ENCODE assay signal across 15 cellular contexts in the genomic region with DNA sequence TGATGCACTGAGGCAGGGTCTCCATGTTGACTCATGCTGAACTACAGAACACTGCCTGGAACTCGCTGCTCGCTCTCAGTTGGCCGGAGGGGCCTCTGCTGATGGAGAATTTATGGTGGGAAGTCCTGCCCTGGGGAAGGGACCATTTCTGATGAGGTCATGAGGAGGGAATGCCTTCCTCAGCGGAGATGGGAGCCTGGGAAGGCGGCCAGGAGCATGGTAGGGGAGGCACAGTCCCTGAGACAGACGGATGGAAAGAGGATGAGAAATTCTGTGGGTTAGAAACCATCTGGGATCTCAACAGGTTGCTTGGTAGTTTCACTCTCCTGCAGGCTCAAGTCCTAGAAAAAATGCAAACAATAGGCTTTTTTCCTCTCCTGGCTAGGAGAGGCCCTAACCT. TPM values are rescaled to one million over a fixed set of nuclear protein-coding genes. Genes with fewer than 3 reads are reported as not detected.
A peak's percentile ranks its signal among the peaks of the same experiment; 100 is the strongest.
DNase-seq lines count a peak whose midpoint lies in the region; FAIRE-seq and TF ChIP-seq lines count a peak whose summit lies in the region.
"Had no signal": no experiment of that assay in that cellular context is flagged by ENCODE, and none has a peak within 500 bp of the region (broad histone marks: within the 10 kb centered on the region; RNA-seq: fewer than 3 reads in every experiment).

No MANE protein-coding gene starts in this region.

- H3K9me3 ChIP-seq in SK-N-SH (no peaks in the 10 kb centered on the region), smooth muscle cell (replicated peaks; ENCODE audit: low read depth) (no peaks in the 10 kb centered on the region), PC-9 (ENCODE audit: insufficient read depth, low read depth) (no peaks in the 10 kb centered on the region), esophagus muscularis mucosa (no peaks in the 10 kb centered on the region)
- H3K9me3 ChIP-seq: SJSA1 had no signal

- POLR2A ChIA-PET in SK-N-SH (lab: Yijun Ruan, JAX) = no interaction called here
- POLR2A ChIA-PET in PC-9 (lab: Charles Lee; ENCODE audit: unreplicated experiment) = no interaction called here

- H3K4me2 ChIP-seq in SK-N-SH (peak overlapping the region; percentile 40), smooth muscle cell (peak overlapping the region; percentile 13), PC-9 (no peak overlapping the region)

- WGBS in SK-N-SH (ENCODE audit: low lambda C conversion rate) = 36% methylated on average over 6 of the region's 6 CpGs
- 9% methylated on average over 6 of the region's 6 CpGs for WGBS in smooth muscle cell (ENCODE audit: low lambda C conversion rate)
- 46% methylated on average over 6 of the region's 6 CpGs for WGBS in esophagus muscularis mucosa

- TF ChIP-seq RAD21 in SK-N-SH (IDR thresholded peaks at IDR 0.05; ENCODE audit: low read length) = no peak

- H3K4me1 ChIP-seq in SK-N-SH (ENCODE audit: control insufficient read depth in 1 of 2, insufficient read depth in 2 of 2, low read depth in 1 of 2, low read length in 1 of 2) (peaks cover 12 to 13% of the 10 kb centered on the region in 2 experiments), smooth muscle cell (ENCODE audit: low read depth) (peaks cover 10% of the 10 kb centered on the region), PC-9 (replicated peaks; ENCODE audit: insufficient read depth) (no peaks in the 10 kb centered on the region), esophagus muscularis mucosa (peaks cover 0 to 32% (median 14%) of the 10 kb centered on the region in 4 donors)
- H3K4me1 ChIP-seq: SJSA1 had no signal

- no peak overlapping the region for H3K4me3 Mint-ChIP-seq in T-helper 2 cell treated with Interferon-gamma antibody and Interleukin-4, amounts not matched to agents 5 μg/mL and 100 μg/mL, for 36 hours

- TF ChIP-seq POLR2A in esophagus muscularis mucosa (IDR thresholded peaks at IDR 0.05; ENCODE audit: low read depth) = no peak

- H2AFZ ChIP-seq in SK-N-SH (ENCODE audit: low read depth) (no peak overlapping the region), smooth muscle cell (ENCODE audit: low read depth) (peak overlapping the region; percentile 18), PC-9 (no peak overlapping the region)

- no peaks in the 10 kb centered on the region for H3K9me2 ChIP-seq in SK-N-SH
- H3K9me2 ChIP-seq in PC-9 (ENCODE audit: insufficient read depth) = no peaks in the 10 kb centered on the region

- TF ChIP-seq EP300 in SK-N-SH (IDR thresholded peaks at IDR 0.05; ENCODE audit: borderline replicate concordance in 1 of 2, low read depth in 1 of 2, low read length in 1 of 2) (peak in 1 of 2 experiments; percentile 85; a peak in 2 of 4 replicates), esophagus muscularis mucosa (IDR thresholded peaks at IDR 0.05) (no peak)

- H3K9ac ChIP-seq in SK-N-SH = no peak overlapping the region; the same call in 1 of the 2 replicates
- H3K9ac ChIP-seq in smooth muscle cell (ENCODE audit: low read depth) = no peak overlapping the region

- H3K4me1 Mint-ChIP-seq in T-helper 2 cell treated with Interferon-gamma antibody and Interleukin-4, amounts not matched to agents 5 μg/mL and 100 μg/mL, for 36 hours (ENCODE audit: low read depth) = no peaks in the 10 kb centered on the region

- peaks cover 25% of the 10 kb centered on the region for H3F3A ChIP-seq in SK-N-SH (replicated peaks; ENCODE audit: insufficient read depth)
- no peaks in the 10 kb centered on the region for H3F3A ChIP-seq in smooth muscle cell (ENCODE audit: low read depth)
- H3F3A ChIP-seq in PC-9 (ENCODE audit: insufficient read depth, low read depth) = no peaks in the 10 kb centered on the region

- no peaks in the 10 kb centered on the region for H3K36me3 Mint-ChIP-seq in T-helper 2 cell treated with Interferon-gamma antibody and Interleukin-4, amounts not matched to agents 5 μg/mL and 100 μg/mL, for 36 hours (ENCODE audit: low read depth)

- H3K4me3 ChIP-seq in SK-N-SH (ENCODE audit: low read depth in 2 of 2, low read length in 1 of 2) = no peak overlapping the region
- no peak overlapping the region for H3K4me3 ChIP-seq in fibroblast of villous mesenchyme (ENCODE audit: low read depth, low read length)
- no peak overlapping the region for H3K4me3 ChIP-seq in smooth muscle cell
- no peak overlapping the region for H3K4me3 ChIP-seq in PC-9
- H3K4me3 ChIP-seq in esophagus muscularis mucosa = no peak overlapping the region
- H3K4me3 ChIP-seq: SJSA1 had no signal

- H4K20me1 ChIP-seq in SK-N-SH (ENCODE audit: insufficient read depth) = no peaks in the 10 kb centered on the region
- no peaks in the 10 kb centered on the region for H4K20me1 ChIP-seq in smooth muscle cell (ENCODE audit: low read depth)
- H4K20me1 ChIP-seq in PC-9 (ENCODE audit: insufficient read depth) = no peaks in the 10 kb centered on the region

- no peak for DNase-seq in SK-N-SH
- DNase-seq in fibroblast of villous mesenchyme (ENCODE audit: low read depth) = peak; percentile 45
- no peak for DNase-seq in smooth muscle cell (lab: John Stamatoyannopoulos, UW; ENCODE audit: unreplicated experiment)
- no peak for DNase-seq in amniotic stem cell (lab: John Stamatoyannopoulos, UW)
- no peak for DNase-seq in T-helper 2 cell treated with Interferon-gamma antibody and Interleukin-4, amounts not matched to agents 5 μg/mL and 100 μg/mL, for 36 hours (ENCODE audit: low spot score)
- no peak for DNase-seq in PC-9
- no peak for DNase-seq in esophagus muscularis mucosa (ENCODE audit: extremely low spot score)
- DNase-seq: activated gamma-delta T cell treated with Interleukin-2 at 50 U/mL for 16 hours; effector CD8-positive, alpha-beta T cell; GDM1; NCI-H1092; NK-92 treated with Interleukin-12 subunit alpha and Interleukin-12 subunit beta, amount 100 ng/mL, for 24 hours had no signal

- H3K9me3 Mint-ChIP-seq in T-helper 2 cell treated with Interferon-gamma antibody and Interleukin-4, amounts not matched to agents 5 μg/mL and 100 μg/mL, for 36 hours = no peaks in the 10 kb centered on the region

- TF ChIP-seq CTCF in SK-N-SH (IDR thresholded peaks at IDR 0.05) (no peak), fibroblast of villous mesenchyme (IDR thresholded peaks at IDR 0.05; ENCODE audit: insufficient read depth, low read depth, low read length) (no peak), smooth muscle cell (IDR thresholded peaks at IDR 0.05; ENCODE audit: borderline replicate concordance, insufficient read depth, poor library complexity, severe bottlenecking) (no peak), PC-9 (conservative IDR thresholded peaks at IDR 0.05) (no peak), esophagus muscularis mucosa (IDR thresholded peaks at IDR 0.05) (no peak)

- BruUV-seq in PC-9 (replicated peaks; lab: Mats Ljungman, UMichigan) = no TSS peak

- FAIRE-seq in G401.6 (lab: Jason Lieb, UNC) = peak; percentile 90
- FAIRE-seq: frontal cortex had no signal

- no peaks in the 10 kb centered on the region for H3K27me3 ChIP-seq in SK-N-SH (ENCODE audit: insufficient read depth)
- no peaks in the 10 kb centered on the region for H3K27me3 ChIP-seq in smooth muscle cell (ENCODE audit: low read depth)
- no peaks in the 10 kb centered on the region for H3K27me3 ChIP-seq in PC-9 (ENCODE audit: insufficient read depth, low read depth)
- no peaks in the 10 kb centered on the region for H3K27me3 ChIP-seq in esophagus muscularis mucosa
- H3K27me3 ChIP-seq: SJSA1 had no signal

- no peak overlapping the region for H3K27ac Mint-ChIP-seq in T-helper 2 cell treated with Interferon-gamma antibody and Interleukin-4, amounts not matched to agents 5 μg/mL and 100 μg/mL, for 36 hours

- intact Hi-C loops in PC-9 (cut with micrococcal nuclease; ENCODE audit: unreplicated experiment) = no loop called here
- intact Hi-C loops in esophagus muscularis mucosa (cut with DNase I) = no loop called here

- H3K27ac ChIP-seq in SK-N-SH (ENCODE audit: low read depth in 2 of 2, low read length in 1 of 2) (peak overlapping the region; percentile 44 to 84; a peak in 3 of 4 replicates), smooth muscle cell (ENCODE audit: low read depth) (peak overlapping the region; percentile 23), PC-9 (no peak overlapping the region), esophagus muscularis mucosa (replicated peaks in 1 of 4) (no peak overlapping the region)
- H3K27ac ChIP-seq: SJSA1 had no signal

- no peaks in the 10 kb centered on the region for H3K36me3 ChIP-seq in SK-N-SH (replicated peaks in 1 of 2; ENCODE audit: control insufficient read depth in 1 of 2, insufficient read depth in 2 of 2, low read length in 1 of 2)
- no peaks in the 10 kb centered on the region for H3K36me3 ChIP-seq in smooth muscle cell (ENCODE audit: low read depth)
- H3K36me3 ChIP-seq in PC-9 (ENCODE audit: low read depth) = no peaks in the 10 kb centered on the region
- H3K36me3 ChIP-seq in esophagus muscularis mucosa = no peaks in the 10 kb centered on the region
- H3K36me3 ChIP-seq: SJSA1 had no signal

- peaks cover 11% of the 10 kb centered on the region for H3K27me3 Mint-ChIP-seq in T-helper 2 cell treated with Interferon-gamma antibody and Interleukin-4, amounts not matched to agents 5 μg/mL and 100 μg/mL, for 36 hours (ENCODE audit: low read depth)

- H3K79me2 ChIP-seq in SK-N-SH (ENCODE audit: insufficient read depth) (no peaks in the 10 kb centered on the region), smooth muscle cell (ENCODE audit: low read depth) (no peaks in the 10 kb centered on the region), PC-9 (ENCODE audit: low read depth) (no peaks in the 10 kb centered on the region)

- CTCF ChIA-PET in SK-N-SH (lab: Yijun Ruan, JAX) (no interaction called here), PC-9 (lab: Charles Lee) (no interaction called here)

TF ChIP-seq in SK-N-SH, 30 proteins besides CTCF, POLR2A, EP300 and RAD21 (continues in another document):
- peak; percentile 53; the same call in 1 of the 2 replicates for TF ChIP-seq FOXM1 (IDR thresholded peaks at IDR 0.05; ENCODE audit: low read depth)
- TF ChIP-seq, protein P1, sequence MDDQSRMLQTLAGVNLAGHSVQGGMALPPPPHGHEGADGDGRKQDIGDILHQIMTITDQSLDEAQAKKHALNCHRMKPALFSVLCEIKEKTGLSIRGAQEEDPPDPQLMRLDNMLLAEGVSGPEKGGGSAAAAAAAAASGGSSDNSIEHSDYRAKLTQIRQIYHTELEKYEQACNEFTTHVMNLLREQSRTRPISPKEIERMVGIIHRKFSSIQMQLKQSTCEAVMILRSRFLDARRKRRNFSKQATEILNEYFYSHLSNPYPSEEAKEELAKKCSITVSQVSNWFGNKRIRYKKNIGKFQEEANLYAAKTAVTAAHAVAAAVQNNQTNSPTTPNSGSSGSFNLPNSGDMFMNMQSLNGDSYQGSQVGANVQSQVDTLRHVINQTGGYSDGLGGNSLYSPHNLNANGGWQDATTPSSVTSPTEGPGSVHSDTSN (IDR thresholded peaks at IDR 0.05) = peak; percentile 82
- no peak for TF ChIP-seq GATA2 (CRISPR knock-in tag; IDR thresholded peaks at IDR 0.05)
- peak; percentile 88 for TF ChIP-seq TEAD4 (IDR thresholded peaks at IDR 0.05; ENCODE audit: borderline replicate concordance, insufficient read depth)
- TF ChIP-seq TCF12 (IDR thresholded peaks at IDR 0.05) = peak; percentile 87; the same call in 1 of the 2 replicates

RNA-seq across cellular contexts. Expression of gene TPM1, which starts 56.8 kb away (rescaled TPM):
- polyA plus RNA-seq in SK-N-SH (2012; rRNA removed) = 1,371 and 1,764 TPM in 2 replicates
- polyA plus RNA-seq in SK-N-SH (2012; cell fraction: cytosol; rRNA removed) = 1,590 and 2,049 TPM in 2 replicates
- 2,523 and 2,991 TPM in 2 replicates for polyA plus RNA-seq in SK-N-SH (2012; cell fraction: nucleus; rRNA removed)
- 2,255 and 2,551 TPM in 2 replicates for total RNA-seq in fibroblast of villous mesenchyme
- 1,694 and 1,869 TPM in 2 replicates for total RNA-seq in smooth muscle cell
- 1,915 and 2,406 TPM in 2 replicates for polyA plus RNA-seq in smooth muscle cell
- 174 and 225 TPM in 2 replicates for total RNA-seq in PC-9 (2021)
- total RNA-seq in esophagus muscularis mucosa = 1,000 to 10,000 TPM; 5,599 to 7,718 (median 6,496) TPM

Comparison
In these comparisons a context has a peak if more than half of its experiments do, and no peak if none do; other contexts are left out.
1. H3K27ac ChIP-seq: peak in SK-N-SH (2 of 2) and smooth muscle cell (single experiment); none in PC-9 (single experiment) and esophagus muscularis mucosa (0 of 4).